9 cellular contexts compared by ENCODE assay signal in genomic region chr5:55691265-55692105, GRCh38. TPM values are rescaled to one million over a fixed set of nuclear protein-coding genes. Genes with fewer than 3 reads are reported as not detected.
DNase-seq lines count a peak whose midpoint lies in the region; ATAC-seq, FAIRE-seq and TF ChIP-seq lines count a peak whose summit lies in the region.
"Had no signal": no experiment of that assay in that cellular context is flagged by ENCODE, and none has a peak within 500 bp of the region (broad histone marks: within the 10 kb centered on the region; RNA-seq: fewer than 3 reads in every experiment).

No MANE protein-coding gene starts in this region.

- 79% methylated on average over 2 of the region's 2 CpGs; no CpG with 5 or more reads in 1 of the 2 experiments for WGBS in H1 (ENCODE audit: extremely low coverage in 1 of 2, insufficient coverage in 1 of 2, insufficient read length in 1 of 2, insufficient replicate concordance in 2 of 2, low coverage in 1 of 2, low lambda C conversion rate in 2 of 2, missing lambda C conversion rate in 1 of 2), 2 experiments

- no peak overlapping the region for H3K4me2 ChIP-seq in H1 (ENCODE audit: insufficient read depth in 1 of 2, low read depth in 2 of 2, low read length in 2 of 2)

- POLR2A ChIA-PET in CD4-positive, alpha-beta T cell (lab: Charles Lee): no interaction called here
- POLR2A ChIA-PET in Panc1 (lab: Charles Lee) (interaction anchor here (0.5 kb wide), 1 partner anchor 179 kb away, joined by 7 read pairs; no protein-coding TSS in a partner anchor), H1 (lab: Charles Lee; ENCODE audit: partially characterized antibody) (interaction anchor here (1.0 to 1.3 kb wide), 3 partner anchors 269 to 287 kb away, joined by 3 to 4 read pairs (median 3); no protein-coding TSS in a partner anchor)

- H2BK5ac ChIP-seq in H1 (ENCODE audit: low read depth, low read length): peak overlapping the region; percentile 48; the same call in 1 of the 2 replicates

- H3K4me3 ChIP-seq in HUES48 (ENCODE audit: low read depth, low read length) (no peak overlapping the region), Panc1 (ENCODE audit: low read depth in 2 of 2, low read length in 2 of 2) (no peak overlapping the region), H1 (ENCODE audit: extremely low read depth in 1 of 4, insufficient read depth in 2 of 4, low read depth in 3 of 4, low read length in 4 of 4) (no peak overlapping the region), mucosa of descending colon (no peak overlapping the region)

- in situ Hi-C loops in Panc1 (cut with HindIII; ENCODE audit: low pct_unique_long_range_greater_than_20kb, low sequenced_read_pairs): no loop called here

- H3K4me3 Mint-ChIP-seq in CD4-positive, alpha-beta T cell: no peak overlapping the region

- no peak overlapping the region for H4K8ac ChIP-seq in H1 (ENCODE audit: extremely low read depth, insufficient read depth, low read length)

- H3K9ac ChIP-seq in HUES48 (ENCODE audit: low read depth, low read length) (no peak overlapping the region), H1 (replicated peaks in 1 of 4; ENCODE audit: extremely low read depth in 1 of 4, low read depth in 3 of 4, low read length in 3 of 4) (no peak overlapping the region)

- H3K9me3 ChIP-seq in CD4-positive, alpha-beta T cell (ENCODE audit: control insufficient read depth, low read length): no peaks in the 10 kb centered on the region
- H3K9me3 ChIP-seq in HUES48 (ENCODE audit: control insufficient read depth, insufficient read depth, low read length) (no peaks in the 10 kb centered on the region), Panc1 (ENCODE audit: control insufficient read depth, insufficient read depth, low read depth, low read length) (no peaks in the 10 kb centered on the region), H1 (ENCODE audit: insufficient read depth in 2 of 2, low read depth in 1 of 2, low read length in 1 of 2) (no peaks in the 10 kb centered on the region), mucosa of descending colon (no peaks in the 10 kb centered on the region)

- no peak overlapping the region for H2BK120ac ChIP-seq in H1 (replicated peaks; ENCODE audit: low read depth, low read length)

- H3K4me1 ChIP-seq in HUES48 (ENCODE audit: control insufficient read depth, insufficient read depth, low read length): peaks cover 18% of the 10 kb centered on the region
- no peaks in the 10 kb centered on the region for H3K4me1 ChIP-seq in Panc1 (ENCODE audit: control insufficient read depth, insufficient read depth, low read length)
- H3K4me1 ChIP-seq in H1 (replicated peaks in 1 of 4; ENCODE audit: control insufficient read depth in 3 of 4, insufficient read depth in 4 of 4, low read length in 3 of 4): peaks cover 0 to 7% (median 6%) of the 10 kb centered on the region in 4 experiments; a peak in 5 of 7 replicates
- peaks cover 4% of the 10 kb centered on the region for H3K4me1 ChIP-seq in mucosa of descending colon (ENCODE audit: low read depth)

- H3K4ac ChIP-seq in H1 (replicated peaks; ENCODE audit: insufficient read length, low read depth, low read length): no peak overlapping the region

- no peak overlapping the region for H4K91ac ChIP-seq in H1 (replicated peaks; ENCODE audit: insufficient read length, low read length)

- no TSS peak for BruUV-seq in Panc1 (replicated peaks; lab: Mats Ljungman, UMichigan)

- no peak for TF ChIP-seq EP300 in H1 (IDR thresholded peaks at IDR 0.05; ENCODE audit: borderline replicate concordance in 1 of 2, low read depth in 2 of 2, low read length in 2 of 2)

- ATAC-seq in CD4-positive, alpha-beta T cell (ENCODE audit: poor library complexity): peak; percentile 59
- ATAC-seq in Panc1: peak; percentile 84
- peak; percentile 67 for ATAC-seq in mucosa of descending colon
- no peak for ATAC-seq in GM18520 (IDR thresholded peaks at IDR 0.05; ENCODE audit: unreplicated experiment)
- no peak for ATAC-seq in HG02852 (IDR thresholded peaks at IDR 0.05; ENCODE audit: unreplicated experiment)
- ATAC-seq in GM19463 (IDR thresholded peaks at IDR 0.05; ENCODE audit: unreplicated experiment): no peak

- FAIRE-seq in H1 (lab: Jason Lieb, UNC): peak; percentile 50

- peaks cover 5% of the 10 kb centered on the region for H3K4me1 Mint-ChIP-seq in CD4-positive, alpha-beta T cell (ENCODE audit: low read depth)

- peak overlapping the region; percentile 56; the same call in 1 of the 2 replicates for H2BK20ac ChIP-seq in H1 (ENCODE audit: low read length)

- H3K79me2 ChIP-seq in H1 (ENCODE audit: control insufficient read depth in 1 of 2, insufficient read depth in 2 of 2, low read length in 2 of 2): no peaks in the 10 kb centered on the region

- H2AFZ ChIP-seq in H1 (ENCODE audit: low read length): no peak overlapping the region

- H2BK15ac ChIP-seq in H1 (ENCODE audit: low read length): no peak overlapping the region

- no peak for TF ChIP-seq POLR2A in H1 (IDR thresholded peaks at IDR 0.05; ENCODE audit: control extremely low read depth in 1 of 2, low read depth in 2 of 2, low read length in 2 of 2)

- H3K23ac ChIP-seq in H1 (ENCODE audit: insufficient read length): no peak overlapping the region

- H3K27ac Mint-ChIP-seq in CD4-positive, alpha-beta T cell: no peak overlapping the region

- H3K9me3 Mint-ChIP-seq in CD4-positive, alpha-beta T cell: no peaks in the 10 kb centered on the region

- H3K56ac ChIP-seq in H1 (replicated peaks; ENCODE audit: insufficient read length, low read depth, low read length): no peak overlapping the region

- no peaks in the 10 kb centered on the region for H3K27me3 Mint-ChIP-seq in CD4-positive, alpha-beta T cell

- no peak overlapping the region for H2AK5ac ChIP-seq in H1 (ENCODE audit: low read depth, low read length)

- peak; percentile 57 to 66 for TF ChIP-seq RAD21 in H1 (IDR thresholded peaks at IDR 0.05 in 1 of 2, conservative IDR thresholded peaks at IDR 0.05 in 1 of 2; ENCODE audit: low read depth in 2 of 2, low read length in 2 of 2)

- no peak overlapping the region; the same call in 1 of the 2 replicates for H3K18ac ChIP-seq in H1 (ENCODE audit: extremely low read depth, low read length)

- peaks cover 11% of the 10 kb centered on the region for H3K36me3 Mint-ChIP-seq in CD4-positive, alpha-beta T cell (ENCODE audit: low read depth)

- no peaks in the 10 kb centered on the region for H4K20me1 ChIP-seq in H1 (replicated peaks in 1 of 2; ENCODE audit: control insufficient read depth in 1 of 2, insufficient read depth in 2 of 2, low read length in 2 of 2)

- intact Hi-C loops in CD4-positive, alpha-beta T cell (cut with DNase I, micrococcal nuclease): loop anchor here (1.0 to 5.0 kb wide), 9 partner anchors 199 to 804 kb away; partner anchors contain the start of gene CDC20B (in 2 of the 2)
- intact Hi-C loops in Panc1 (cut with micrococcal nuclease; ENCODE audit: unreplicated experiment): loop anchor here (2.0 to 10.0 kb wide), 2 partner anchors 285 to 347 kb away; no protein-coding TSS in a partner anchor
- intact Hi-C loops in mucosa of descending colon (cut with DNase I, micrococcal nuclease): loop anchor here (5.0 kb wide), 2 partner anchors 284 to 349 kb away; no protein-coding TSS in a partner anchor

- H3K36me3 ChIP-seq in HUES48 (ENCODE audit: control insufficient read depth, insufficient read depth, low read length): no peaks in the 10 kb centered on the region
- H3K36me3 ChIP-seq in Panc1 (ENCODE audit: control insufficient read depth, insufficient read depth, low read length): no peaks in the 10 kb centered on the region
- no peaks in the 10 kb centered on the region; a peak in 1 of 8 replicates for H3K36me3 ChIP-seq in H1 (ENCODE audit: control insufficient read depth in 2 of 4, insufficient read depth in 4 of 4, low read length in 3 of 4)
- no peaks in the 10 kb centered on the region for H3K36me3 ChIP-seq in mucosa of descending colon (ENCODE audit: low read depth)

- H3K27ac ChIP-seq in CD4-positive, alpha-beta T cell (ENCODE audit: low read depth, low read length): no peak overlapping the region
- H3K27ac ChIP-seq in HUES48 (ENCODE audit: low read depth, low read length): peak overlapping the region; percentile 30
- H3K27ac ChIP-seq in Panc1 (ENCODE audit: low read length): no peak overlapping the region
- H3K27ac ChIP-seq in H1 (ENCODE audit: low read depth, low read length): no peak overlapping the region
- H3K27ac ChIP-seq: HL-60 had no signal

- H2BK12ac ChIP-seq in H1 (ENCODE audit: low read depth, low read length): no peak overlapping the region

- no peaks in the 10 kb centered on the region for H3K27me3 ChIP-seq in CD4-positive, alpha-beta T cell (ENCODE audit: control insufficient read depth, insufficient read depth, low read length)
- H3K27me3 ChIP-seq in HUES48 (ENCODE audit: control insufficient read depth, insufficient read depth, low read length) (no peaks in the 10 kb centered on the region), Panc1 (ENCODE audit: control insufficient read depth, insufficient read depth, low read length) (no peaks in the 10 kb centered on the region), H1 (replicated peaks in 1 of 4; ENCODE audit: control insufficient read depth in 3 of 4, extremely low read depth in 1 of 4, insufficient read depth in 3 of 4, low read length in 3 of 4) (no peaks in the 10 kb centered on the region)

- DNase-seq in CD4-positive, alpha-beta T cell: no peak
- DNase-seq in Panc1 (ENCODE audit: low read depth, low spot score) (peak; percentile 60), H1 (ENCODE audit: low read depth in 1 of 2, low spot score in 2 of 2) (no peak), mucosa of descending colon (no peak)

- no peak overlapping the region for H3K14ac ChIP-seq in H1 (ENCODE audit: insufficient read length)

- TF ChIP-seq CTCF in CD4-positive, alpha-beta T cell (IDR thresholded peaks at IDR 0.05): peak; percentile 82
- TF ChIP-seq CTCF in Panc1 (IDR thresholded peaks at IDR 0.05): peak; percentile 66; the same call in 1 of the 2 replicates
- peak in 2 of 3 experiments; percentile 9 to 45; a peak in 2 of 4 replicates for TF ChIP-seq CTCF in H1 (IDR thresholded peaks at IDR 0.05; ENCODE audit: control extremely low read depth in 1 of 3, insufficient read depth in 1 of 3, low read depth in 1 of 3, low read length in 3 of 3)
- TF ChIP-seq CTCF in mucosa of descending colon (IDR thresholded peaks at IDR 0.05): no peak

- no peak overlapping the region for H4K5ac ChIP-seq in H1 (ENCODE audit: insufficient read length, low read depth, low read length)

- H3K23me2 ChIP-seq in H1 (ENCODE audit: low read depth, low read length): no peaks in the 10 kb centered on the region; the same call in 1 of the 2 replicates

- no peaks in the 10 kb centered on the region for H3K79me1 ChIP-seq in H1 (ENCODE audit: low read depth, low read length)

- CTCF ChIA-PET in CD4-positive, alpha-beta T cell (lab: Charles Lee): interaction anchor here (0.6 to 1.7 kb wide), 5 partner anchors 16 to 510 kb away, joined by 3 to 5 read pairs (median 3); no protein-coding TSS in a partner anchor
- CTCF ChIA-PET in Panc1 (lab: Charles Lee) (interaction anchor here (0.5 to 1.2 kb wide), 5 partner anchors 27 to 503 kb away, joined by 3 to 8 read pairs (median 4); no protein-coding TSS in a partner anchor), H1 (lab: Charles Lee; ENCODE audit: partially characterized antibody) (interaction anchor here (0.6 to 2.1 kb wide), 52 partner anchors 8 to 515 kb away, joined by 3 to 21 read pairs (median 4); no protein-coding TSS in a partner anchor)

RNA-seq across cellular contexts. Expression of gene SLC38A9, which starts 20.6 kb away (rescaled TPM):
- 10 to 100 TPM; 10.0 to 10.3 TPM for total RNA-seq in CD4-positive, alpha-beta T cell
- total RNA-seq in Panc1 (2021; ENCODE audit: unreplicated experiment) (12.8 TPM), mucosa of descending colon (10 to 100 TPM; 20.2 to 28.1 (median 20.6) TPM)
- 7.6 TPM for polyA plus RNA-seq in Panc1 (2012; ENCODE audit: insufficient read length)
- total RNA-seq in H1 (2021; fragmentation: NEBNext Ultra II Directional; extraction: Animal tissue kit (Norgen Biotek cat#: 25700)): 42.2 and 43.7 TPM in 2 replicates
- polyA plus RNA-seq in H1 (2011; rRNA removed): 15.3 and 29.2 TPM in 2 replicates
- polyA plus RNA-seq in H1 (2011; cell fraction: cytosol; rRNA removed): 25.6 TPM
- 12.6 TPM for polyA plus RNA-seq in H1 (2011; cell fraction: nucleus; rRNA removed)
- 22.7 to 34.3 TPM (median 23.1 TPM) in 4 replicates for polyA plus RNA-seq in H1 (2012, experiment 1 of 2)
- polyA plus RNA-seq in H1 (2012, experiment 2 of 2): 4.3 TPM
- 55.1 TPM for polyA plus RNA-seq in H1 (2013, experiment 1 of 2)
- 58.5 TPM for polyA plus RNA-seq in H1 (2013, experiment 2 of 2)
- 45.2 and 85.5 TPM in 2 replicates for polyA minus RNA-seq in H1 (2011; rRNA and poly(A)+ RNA removed)
- 26.0 TPM for polyA minus RNA-seq in H1 (2011; cell fraction: cytosol; rRNA and poly(A)+ RNA removed)
- polyA minus RNA-seq in H1 (2011; cell fraction: nucleus; rRNA and poly(A)+ RNA removed): 70.9 TPM

RNA-seq across cellular contexts. Expression of gene DDX4, which starts 46.4 kb away (rescaled TPM):
- total RNA-seq in CD4-positive, alpha-beta T cell: not detected
- total RNA-seq in Panc1 (2021; ENCODE audit: unreplicated experiment): not detected
- polyA plus RNA-seq in Panc1 (2012; ENCODE audit: insufficient read length): not detected
- 0.15 TPM in 1 of 2 replicates, not detected in the other for total RNA-seq in H1 (2021; fragmentation: NEBNext Ultra II Directional; extraction: Animal tissue kit (Norgen Biotek cat#: 25700))
- polyA plus RNA-seq in H1 (2011; rRNA removed): 0.03 TPM in 1 of 2 replicates, not detected in the other
- 0.08 TPM for polyA plus RNA-seq in H1 (2011; cell fraction: cytosol; rRNA removed)
- polyA plus RNA-seq in H1 (2011; cell fraction: nucleus; rRNA removed): not detected
- 0.12 TPM in 1 of 4 replicates, not detected in the others for polyA plus RNA-seq in H1 (2012, experiment 1 of 2)
- not detected for polyA plus RNA-seq in H1 (2012, experiment 2 of 2)
- not detected for polyA plus RNA-seq in H1 (2013, experiment 1 of 2)
- 0.02 TPM for polyA plus RNA-seq in H1 (2013, experiment 2 of 2)
- polyA minus RNA-seq in H1 (2011; rRNA and poly(A)+ RNA removed): not detected in 2 replicates
- not detected for polyA minus RNA-seq in H1 (2011; cell fraction: cytosol; rRNA and poly(A)+ RNA removed)
- polyA minus RNA-seq in H1 (2011; cell fraction: nucleus; rRNA and poly(A)+ RNA removed): not detected
- not detected for total RNA-seq in mucosa of descending colon

Comparison
In these comparisons a context has a peak if more than half of its experiments do, and no peak if none do; other contexts are left out.
1. ATAC-seq: peak in CD4-positive, alpha-beta T cell (single experiment), Panc1 (single experiment) and mucosa of descending colon (single experiment); none in GM18520 (single experiment), HG02852 (single experiment) and GM19463 (single experiment).